ENCODE assay signal across 16 cellular contexts in the genomic region with DNA sequence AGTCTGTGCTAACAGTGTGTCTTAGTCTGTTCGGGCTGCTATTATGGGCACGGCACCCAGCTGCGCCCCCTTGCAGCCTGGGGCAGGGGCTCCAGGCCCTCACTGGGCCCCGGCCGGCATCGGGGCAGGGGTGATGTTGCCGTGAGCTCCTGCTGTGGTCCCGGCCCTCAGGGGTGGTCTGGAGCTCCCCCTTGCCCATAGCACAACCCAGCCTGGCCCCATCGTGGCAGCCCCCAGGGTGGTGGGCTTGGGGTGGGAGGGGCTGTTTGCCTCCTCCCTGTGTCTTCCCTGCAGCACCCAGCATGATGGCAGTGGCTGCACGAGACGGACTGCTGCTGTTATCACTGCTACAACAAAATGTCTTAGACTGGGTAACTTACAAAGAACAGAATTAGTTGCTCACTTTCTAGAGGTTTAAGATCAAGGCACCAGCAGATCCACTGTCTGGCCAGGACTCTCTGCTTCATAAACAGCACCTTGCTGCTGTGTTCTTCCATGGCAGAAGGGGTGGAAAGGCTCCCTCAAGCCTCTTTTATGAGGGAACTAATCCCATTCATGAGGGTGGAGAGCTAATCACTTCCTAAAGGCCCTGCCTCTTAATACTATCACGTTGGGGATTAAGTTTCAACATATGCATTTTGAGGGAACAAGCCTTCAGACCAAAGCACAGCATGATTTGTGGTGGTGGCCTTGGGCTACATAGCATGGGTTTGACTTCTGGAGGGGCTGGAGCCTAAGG.
DNase-seq lines count a peak whose midpoint lies in the region; ATAC-seq, FAIRE-seq and TF ChIP-seq lines count a peak whose summit lies in the region.
"Had no signal": no experiment of that assay in that cellular context is flagged by ENCODE, and none has a peak within 500 bp of the region (broad histone marks: within the 10 kb centered on the region; RNA-seq: fewer than 3 reads in every experiment).

No MANE protein-coding gene starts in this region.

- ATAC-seq in upper lobe of right lung = peak; percentile 25
- ATAC-seq in HG02588 (IDR thresholded peaks at IDR 0.05; ENCODE audit: unreplicated experiment) = no peak
- ATAC-seq: K562 had no signal

- DNase-seq in H7 = peak; percentile 28
- DNase-seq in NCI-H524 (lab: John Stamatoyannopoulos, UW) = peak; percentile 45 to 64
- DNase-seq in kidney = peak; percentile 53
- DNase-seq in upper lobe of right lung = no peak
- no peak for DNase-seq in NCI-H1105 (lab: John Stamatoyannopoulos, UW)
- no peak for DNase-seq in NCI-H748 treated with DMSO at 0.1 percent for 48 hours (lab: John Stamatoyannopoulos, UW)
- DNase-seq: DND-41, NCI-H1417, NCI-H2029, NCI-H345, NCI-H526 treated with DMSO at 0.1 percent for 48 hours, SIG-M5, T-helper 1 cell had no signal

- intact Hi-C loops in kidney (cut with DNase I) (no loop called here), upper lobe of right lung (cut with DNase I) (no loop called here)

- TF ChIP-seq CTCF in kidney (IDR thresholded peaks at IDR 0.05; ENCODE audit: borderline replicate concordance, extremely low read depth, insufficient read depth) (no peak), upper lobe of right lung (IDR thresholded peaks at IDR 0.05) (no peak)

- H3K36me3 ChIP-seq in H7 (replicated peaks; ENCODE audit: control insufficient read depth, insufficient read depth, low read length) (no peaks in the 10 kb centered on the region), kidney (ENCODE audit: control insufficient read depth in 1 of 2, insufficient read depth in 2 of 2, low read length in 2 of 2) (no peaks in the 10 kb centered on the region), upper lobe of right lung (no peaks in the 10 kb centered on the region)

- FAIRE-seq in kidney (lab: Jason Lieb, UNC) = no peak
- FAIRE-seq: G401.6, K562 had no signal

- H3K4me1 ChIP-seq in kidney (ENCODE audit: control insufficient read depth in 1 of 2, insufficient read depth in 1 of 2, low read depth in 1 of 2, low read length in 2 of 2) (no peaks in the 10 kb centered on the region), upper lobe of right lung (no peaks in the 10 kb centered on the region)

- H3K9me3 ChIP-seq in kidney (ENCODE audit: control insufficient read depth in 1 of 2, low read length in 2 of 2) (no peaks in the 10 kb centered on the region), upper lobe of right lung (no peaks in the 10 kb centered on the region)

- H3K4me3 ChIP-seq in H7 (ENCODE audit: insufficient read depth, low read depth, low read length) = no peak overlapping the region
- no peak overlapping the region for H3K4me3 ChIP-seq in kidney (ENCODE audit: low read length in 2 of 2)
- H3K4me3 ChIP-seq in upper lobe of right lung = no peak overlapping the region
- H3K4me3 ChIP-seq: K562 had no signal

- H3K9ac ChIP-seq in kidney (ENCODE audit: low read length in 2 of 2) = no peak overlapping the region

- H3K27me3 ChIP-seq in H7 (ENCODE audit: control insufficient read depth, insufficient read depth, low read length) = no peaks in the 10 kb centered on the region
- H3K27me3 ChIP-seq in upper lobe of right lung = no peaks in the 10 kb centered on the region

- H3K27ac ChIP-seq in kidney (ENCODE audit: low read depth in 2 of 2, low read length in 2 of 2) = no peak overlapping the region
- H3K27ac ChIP-seq in upper lobe of right lung = no peak overlapping the region

Comparison
In these comparisons a context has a peak if more than half of its experiments do, and no peak if none do; other contexts are left out.
1. DNase-seq: peak in H7 (single experiment), NCI-H524 (2 of 2) and kidney (single experiment); none in upper lobe of right lung (single experiment), NCI-H1105 (single experiment) and NCI-H748 treated with DMSO at 0.1 percent for 48 hours (single experiment).